Comparison of ENCODE assay signal across 17 cellular contexts in the genomic region with DNA sequence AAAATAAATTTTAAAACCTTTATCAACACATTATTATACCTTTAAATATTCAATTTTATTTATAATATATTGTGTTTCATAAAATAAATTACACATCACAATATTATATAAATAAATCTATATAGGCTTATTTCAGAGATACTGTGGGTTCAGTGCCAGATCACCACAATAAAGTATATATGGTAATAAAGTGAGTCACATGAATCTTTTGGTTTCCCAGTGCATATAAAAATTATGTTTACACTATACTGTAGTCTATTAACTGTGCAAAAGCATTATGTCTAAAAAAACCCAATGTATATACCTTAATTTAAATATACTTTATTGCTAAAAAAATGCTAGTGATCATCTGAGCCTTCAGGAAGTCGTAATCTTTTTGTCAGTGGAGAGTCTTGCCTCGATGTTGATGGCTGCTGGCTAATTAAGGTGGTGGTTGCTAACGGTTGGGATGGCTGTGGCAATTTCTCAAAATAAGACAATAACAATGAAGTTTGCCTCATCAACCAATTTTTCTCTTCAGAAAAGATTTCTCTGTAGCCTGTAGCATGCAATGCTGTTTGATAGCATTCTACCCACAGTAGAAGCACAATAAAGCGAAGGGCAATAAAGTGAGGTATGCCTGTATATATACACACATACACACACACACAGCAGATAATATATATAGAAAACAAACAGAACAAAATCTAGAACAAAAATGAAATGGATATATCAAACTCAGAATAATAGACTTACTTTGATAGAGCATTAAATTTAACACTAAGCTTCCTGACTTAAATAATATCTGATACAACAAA. TPM values are rescaled to one million over a fixed set of nuclear protein-coding genes. Genes with fewer than 3 reads are reported as not detected.
DNase-seq lines count a peak whose midpoint lies in the region; TF ChIP-seq lines count a peak whose summit lies in the region.
"Had no signal": no experiment of that assay in that cellular context is flagged by ENCODE, and none has a peak within 500 bp of the region (broad histone marks: within the 10 kb centered on the region; RNA-seq: fewer than 3 reads in every experiment).

No MANE protein-coding gene starts in this region.

- no peak for TF ChIP-seq CTCF in hepatocyte (IDR thresholded peaks at IDR 0.05; ENCODE audit: poor library complexity)

- no peak overlapping the region for H3K23ac ChIP-seq in trophoblast cell (ENCODE audit: low read length)

- no peak overlapping the region for H4K91ac ChIP-seq in trophoblast cell (ENCODE audit: low read depth, low read length)

- H3K14ac ChIP-seq in trophoblast cell (ENCODE audit: low read length) = no peak overlapping the region

- H3K27me3 ChIP-seq in hepatocyte (no peaks in the 10 kb centered on the region), trophoblast cell (ENCODE audit: insufficient read depth, low read length) (no peaks in the 10 kb centered on the region)

- no peaks in the 10 kb centered on the region for H4K20me1 ChIP-seq in hepatocyte (ENCODE audit: insufficient read depth, poor library complexity, severe bottlenecking)

- DNase-seq in DMS153 (lab: John Stamatoyannopoulos, UW) (peak; percentile 33), DMS153 treated with DMSO at 0.1 percent for 48 hours (lab: John Stamatoyannopoulos, UW; ENCODE audit: unreplicated experiment) (no peak), SHP77 treated with DMSO at 0.1 percent for 48 hours (lab: John Stamatoyannopoulos, UW) (peak; percentile 15), SHP77 (lab: John Stamatoyannopoulos, UW) (no peak), hepatocyte (ENCODE audit: low spot score) (no peak), A172 (ENCODE audit: low spot score) (no peak), trophoblast cell (no peak), NCI-H345 (lab: John Stamatoyannopoulos, UW) (no peak)
- DNase-seq: BE2C; CD4-positive, CD25-positive, alpha-beta regulatory T cell; COR-L47; NCI-H187 treated with DMSO at 0.1 percent for 48 hours; NCI-H226; NCI-H524 treated with DMSO at 0.1 percent for 48 hours; OCI-M1; SIG-M5 had no signal

- H3K79me1 ChIP-seq in trophoblast cell (ENCODE audit: low read length) = no peaks in the 10 kb centered on the region

- H3K18ac ChIP-seq in trophoblast cell (ENCODE audit: low read length) = no peak overlapping the region

- H3K4me2 ChIP-seq in hepatocyte = no peak overlapping the region
- H3K4me2 ChIP-seq in trophoblast cell (ENCODE audit: low read length) = no peak overlapping the region

- no peaks in the 10 kb centered on the region for H3K9me3 ChIP-seq in hepatocyte (ENCODE audit: low read depth)
- H3K9me3 ChIP-seq in trophoblast cell (ENCODE audit: insufficient read depth, low read depth, low read length) = no peaks in the 10 kb centered on the region
- H3K9me3 ChIP-seq: BE2C had no signal

- no peak overlapping the region for H2BK5ac ChIP-seq in trophoblast cell (ENCODE audit: low read depth, low read length, poor library complexity)

- H2AFZ ChIP-seq in hepatocyte (peak overlapping the region; percentile 36), trophoblast cell (ENCODE audit: insufficient read depth, low read length, poor library complexity) (no peak overlapping the region)

- H4K8ac ChIP-seq in trophoblast cell (ENCODE audit: low read depth, low read length) = no peak overlapping the region

- H3K36me3 ChIP-seq in hepatocyte (replicated peaks; ENCODE audit: insufficient read depth, low read depth) = no peaks in the 10 kb centered on the region
- H3K36me3 ChIP-seq in trophoblast cell (ENCODE audit: control insufficient read depth in 1 of 2, insufficient read depth in 2 of 2, low read length in 2 of 2) = no peaks in the 10 kb centered on the region
- H3K36me3 ChIP-seq: BE2C had no signal

- H3K4me3 ChIP-seq in hepatocyte (no peak overlapping the region), trophoblast cell (ENCODE audit: low read depth, low read length) (no peak overlapping the region)

- no peak overlapping the region for H4K12ac ChIP-seq in trophoblast cell (ENCODE audit: low read depth, low read length)

- H2BK12ac ChIP-seq in trophoblast cell (ENCODE audit: low read length) = no peak overlapping the region

- H3K27ac ChIP-seq in hepatocyte (no peak overlapping the region), trophoblast cell (ENCODE audit: low read depth, low read length) (no peak overlapping the region)
- H3K27ac ChIP-seq: 22Rv1 had no signal

- no peaks in the 10 kb centered on the region for H3K4me1 ChIP-seq in hepatocyte (ENCODE audit: insufficient read depth)
- no peaks in the 10 kb centered on the region for H3K4me1 ChIP-seq in trophoblast cell (ENCODE audit: control insufficient read depth in 1 of 2, insufficient read depth in 2 of 2, low read length in 2 of 2)
- H3K4me1 ChIP-seq: BE2C had no signal

- WGBS in hepatocyte (ENCODE audit: low lambda C conversion rate, missing lambda C conversion rate) = 72% methylated on average over 4 of the region's 4 CpGs
- no CpG with 5 or more reads among the region's 4 CpGs for WGBS in trophoblast cell (ENCODE audit: extremely low coverage, insufficient coverage, insufficient read length)

- no peaks in the 10 kb centered on the region for H3K9me2 ChIP-seq in hepatocyte (replicated peaks; ENCODE audit: insufficient read depth)

- no peak overlapping the region for H2BK120ac ChIP-seq in trophoblast cell (ENCODE audit: insufficient read depth, low read length, poor library complexity)

- H3K4ac ChIP-seq in trophoblast cell (ENCODE audit: low read depth, low read length) = no peak overlapping the region

- no peak overlapping the region for H2AK5ac ChIP-seq in trophoblast cell (ENCODE audit: low read length)

- H3K79me2 ChIP-seq in hepatocyte (no peaks in the 10 kb centered on the region), trophoblast cell (ENCODE audit: control insufficient read depth, insufficient read depth, low read length, poor library complexity) (no peaks in the 10 kb centered on the region)

- no peak overlapping the region for H3K9ac ChIP-seq in trophoblast cell (ENCODE audit: low read length)

RNA-seq across cellular contexts. Expression of gene CCDC59, which starts 32.4 kb away (rescaled TPM):
- 44.4 and 67.7 TPM in 2 replicates for total RNA-seq in hepatocyte
- 28.2 and 29.6 TPM in 2 replicates for polyA plus RNA-seq in hepatocyte
- total RNA-seq in A172 (2014; rRNA removed; shearing (Covaris generic)) = 82.9 and 139 TPM in 2 replicates
- 91.2 and 95.5 TPM in 2 replicates for polyA plus RNA-seq in trophoblast cell (2013)

RNA-seq across cellular contexts. Expression of gene METTL25, which starts 32.6 kb away (rescaled TPM):
- total RNA-seq in hepatocyte = 15.3 and 21.9 TPM in 2 replicates
- 9.9 and 12.5 TPM in 2 replicates for polyA plus RNA-seq in hepatocyte
- total RNA-seq in A172 (2014; rRNA removed; shearing (Covaris generic)) = 2.7 and 2.9 TPM in 2 replicates
- 4.5 and 5.0 TPM in 2 replicates for polyA plus RNA-seq in trophoblast cell (2013)

Comparison
In these comparisons a context has a peak if more than half of its experiments do, and no peak if none do; other contexts are left out.
1. DNase-seq: peak in DMS153 (single experiment) and SHP77 treated with DMSO at 0.1 percent for 48 hours (single experiment); none in DMS153 treated with DMSO at 0.1 percent for 48 hours (single experiment), SHP77 (0 of 2), hepatocyte (single experiment), A172 (single experiment), trophoblast cell (0 of 2) and NCI-H345 (single experiment).